ENCODE assay signal across 7 cellular contexts in genomic region chr6:43575772-43576551, GRCh38.
A peak's percentile ranks its signal among the peaks of the same experiment; 100 is the strongest.
DNase-seq lines count a peak whose midpoint lies in the region; ATAC-seq and TF ChIP-seq lines count a peak whose summit lies in the region.

Gene POLH, plus strand, starts transcription at chr6:43576185. Its CDS starts 6,135 bp downstream, at chr6:43582320.
Gene XPO5, minus strand, starts transcription at chr6:43576038. Its CDS starts 174 bp downstream, at chr6:43575864.

- peak; percentile 86 for ATAC-seq in GM18517 (IDR thresholded peaks at IDR 0.05; ENCODE audit: unreplicated experiment)
- peak; percentile 90 for ATAC-seq in HG03039 (IDR thresholded peaks at IDR 0.05; ENCODE audit: unreplicated experiment)

- peak within 1 kb of the TSS; percentile 77 for H3K4me3 ChIP-seq in astrocyte of the spinal cord (ENCODE audit: low read depth, low read length)

- in situ Hi-C loops in astrocyte of the spinal cord (cut with HindIII; ENCODE audit: low sequenced_read_pairs): no loop called here

- peak; percentile 8 for TF ChIP-seq CTCF in astrocyte of the spinal cord (IDR thresholded peaks at IDR 0.05; ENCODE audit: low read depth, low read length)

- DNase-seq in NCI-H2081 treated with DMSO at 0.1 percent for 48 hours (lab: John Stamatoyannopoulos, UW): peak; percentile 62
- DNase-seq in T1000 (lab: John Stamatoyannopoulos, UW): peak; percentile 88
- peak; percentile 92 for DNase-seq in astrocyte of the spinal cord (ENCODE audit: low read depth, low spot score)
- DNase-seq in hippocampal formation (lab: John Stamatoyannopoulos, UW): peak; percentile 73 to 78
- peak; percentile 96 for DNase-seq in retina

Comparison
In these comparisons a context has a peak if more than half of its experiments do, and no peak if none do; other contexts are left out.
1. Peak in every context shown above with its lines: DNase-seq, ATAC-seq and H3K4me3 ChIP-seq.